ENCODE assay signal across 3 cellular contexts in the genomic region with DNA sequence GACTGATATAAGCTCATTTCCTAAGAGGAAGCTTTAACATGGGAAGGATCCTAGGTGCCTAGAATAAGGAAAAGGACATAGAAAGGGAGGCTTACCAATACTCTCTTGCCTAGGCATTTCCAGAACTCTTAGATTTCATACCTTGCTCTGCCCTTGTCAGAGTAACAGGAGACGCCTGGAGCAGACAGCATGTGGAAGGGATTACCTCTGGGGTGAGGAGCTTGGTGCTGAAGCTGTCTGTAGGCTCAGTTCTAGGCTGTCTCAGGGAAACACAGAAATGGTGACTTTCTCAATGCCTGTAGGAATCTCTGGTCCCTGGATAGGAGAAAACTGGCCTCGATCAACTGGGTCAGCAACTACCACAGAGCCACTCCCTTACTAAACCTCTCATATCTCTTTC.
TF ChIP-seq lines count a peak whose summit lies in the region.

No MANE protein-coding gene starts in this region.

TF ChIP-seq in GM23338, 12 proteins besides CTCF, POLR2A, EP300 and RAD21 (continued from another document and continues in another):
- TF ChIP-seq, protein P1, sequence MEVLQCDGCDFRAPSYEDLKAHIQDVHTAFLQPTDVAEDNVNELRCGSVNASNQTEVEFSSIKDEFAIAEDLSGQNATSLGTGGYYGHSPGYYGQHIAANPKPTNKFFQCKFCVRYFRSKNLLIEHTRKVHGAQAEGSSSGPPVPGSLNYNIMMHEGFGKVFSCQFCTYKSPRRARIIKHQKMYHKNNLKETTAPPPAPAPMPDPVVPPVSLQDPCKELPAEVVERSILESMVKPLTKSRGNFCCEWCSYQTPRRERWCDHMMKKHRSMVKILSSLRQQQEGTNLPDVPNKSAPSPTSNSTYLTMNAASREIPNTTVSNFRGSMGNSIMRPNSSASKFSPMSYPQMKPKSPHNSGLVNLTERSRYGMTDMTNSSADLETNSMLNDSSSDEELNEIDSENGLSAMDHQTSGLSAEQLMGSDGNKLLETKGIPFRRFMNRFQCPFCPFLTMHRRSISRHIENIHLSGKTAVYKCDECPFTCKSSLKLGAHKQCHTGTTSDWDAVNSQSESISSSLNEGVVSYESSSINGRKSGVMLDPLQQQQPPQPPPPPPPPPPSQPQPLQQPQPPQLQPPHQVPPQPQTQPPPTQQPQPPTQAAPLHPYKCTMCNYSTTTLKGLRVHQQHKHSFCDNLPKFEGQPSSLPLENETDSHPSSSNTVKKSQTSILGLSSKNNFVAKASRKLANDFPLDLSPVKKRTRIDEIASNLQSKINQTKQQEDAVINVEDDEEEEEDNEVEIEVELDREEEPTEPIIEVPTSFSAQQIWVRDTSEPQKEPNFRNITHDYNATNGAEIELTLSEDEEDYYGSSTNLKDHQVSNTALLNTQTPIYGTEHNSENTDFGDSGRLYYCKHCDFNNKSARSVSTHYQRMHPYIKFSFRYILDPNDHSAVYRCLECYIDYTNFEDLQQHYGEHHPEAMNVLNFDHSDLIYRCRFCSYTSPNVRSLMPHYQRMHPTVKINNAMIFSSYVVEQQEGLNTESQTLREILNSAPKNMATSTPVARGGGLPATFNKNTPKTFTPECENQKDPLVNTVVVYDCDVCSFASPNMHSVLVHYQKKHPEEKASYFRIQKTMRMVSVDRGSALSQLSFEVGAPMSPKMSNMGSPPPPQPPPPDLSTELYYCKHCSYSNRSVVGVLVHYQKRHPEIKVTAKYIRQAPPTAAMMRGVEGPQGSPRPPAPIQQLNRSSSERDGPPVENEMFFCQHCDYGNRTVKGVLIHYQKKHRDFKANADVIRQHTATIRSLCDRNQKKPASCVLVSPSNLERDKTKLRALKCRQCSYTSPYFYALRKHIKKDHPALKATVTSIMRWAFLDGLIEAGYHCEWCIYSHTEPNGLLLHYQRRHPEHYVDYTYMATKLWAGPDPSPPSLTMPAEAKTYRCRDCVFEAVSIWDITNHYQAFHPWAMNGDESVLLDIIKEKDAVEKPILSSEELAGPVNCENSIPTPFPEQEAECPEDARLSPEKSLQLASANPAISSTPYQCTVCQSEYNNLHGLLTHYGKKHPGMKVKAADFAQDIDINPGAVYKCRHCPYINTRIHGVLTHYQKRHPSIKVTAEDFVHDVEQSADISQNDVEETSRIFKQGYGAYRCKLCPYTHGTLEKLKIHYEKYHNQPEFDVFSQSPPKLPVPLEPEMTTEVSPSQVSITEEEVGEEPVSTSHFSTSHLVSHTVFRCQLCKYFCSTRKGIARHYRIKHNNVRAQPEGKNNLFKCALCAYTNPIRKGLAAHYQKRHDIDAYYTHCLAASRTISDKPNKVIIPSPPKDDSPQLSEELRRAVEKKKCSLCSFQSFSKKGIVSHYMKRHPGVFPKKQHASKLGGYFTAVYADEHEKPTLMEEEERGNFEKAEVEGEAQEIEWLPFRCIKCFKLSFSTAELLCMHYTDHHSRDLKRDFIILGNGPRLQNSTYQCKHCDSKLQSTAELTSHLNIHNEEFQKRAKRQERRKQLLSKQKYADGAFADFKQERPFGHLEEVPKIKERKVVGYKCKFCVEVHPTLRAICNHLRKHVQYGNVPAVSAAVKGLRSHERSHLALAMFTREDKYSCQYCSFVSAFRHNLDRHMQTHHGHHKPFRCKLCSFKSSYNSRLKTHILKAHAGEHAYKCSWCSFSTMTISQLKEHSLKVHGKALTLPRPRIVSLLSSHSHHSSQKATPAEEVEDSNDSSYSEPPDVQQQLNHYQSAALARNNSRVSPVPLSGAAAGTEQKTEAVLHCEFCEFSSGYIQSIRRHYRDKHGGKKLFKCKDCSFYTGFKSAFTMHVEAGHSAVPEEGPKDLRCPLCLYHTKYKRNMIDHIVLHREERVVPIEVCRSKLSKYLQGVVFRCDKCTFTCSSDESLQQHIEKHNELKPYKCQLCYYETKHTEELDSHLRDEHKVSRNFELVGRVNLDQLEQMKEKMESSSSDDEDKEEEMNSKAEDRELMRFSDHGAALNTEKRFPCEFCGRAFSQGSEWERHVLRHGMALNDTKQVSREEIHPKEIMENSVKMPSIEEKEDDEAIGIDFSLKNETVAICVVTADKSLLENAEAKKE (CRISPR knock-in tag; IDR thresholded peaks at IDR 0.05) = no peak
- TF ChIP-seq ZNF331 (CRISPR knock-in tag; IDR thresholded peaks at IDR 0.05; ENCODE audit: low read depth) (no peak), POLR2AphosphoS5 (IDR thresholded peaks at IDR 0.05; ENCODE audit: low read depth) (no peak), NANOG (IDR thresholded peaks at IDR 0.05; ENCODE audit: borderline replicate concordance) (no peak)

TF ChIP-seq in HCT116, 20 proteins besides CTCF, POLR2A, EP300 and RAD21 (continued from another document):
- TF ChIP-seq EGR1 (IDR thresholded peaks at IDR 0.05; ENCODE audit: low read depth) (no peak), CEBPB (IDR thresholded peaks at IDR 0.05; ENCODE audit: low read depth) (no peak), TCF7L2 (IDR thresholded peaks at IDR 0.05; ENCODE audit: borderline replicate concordance, extremely low read depth, insufficient read depth, insufficient read length) (no peak), FOSL1 (IDR thresholded peaks at IDR 0.05; ENCODE audit: low read depth) (no peak)
- TF ChIP-seq, protein P2, sequence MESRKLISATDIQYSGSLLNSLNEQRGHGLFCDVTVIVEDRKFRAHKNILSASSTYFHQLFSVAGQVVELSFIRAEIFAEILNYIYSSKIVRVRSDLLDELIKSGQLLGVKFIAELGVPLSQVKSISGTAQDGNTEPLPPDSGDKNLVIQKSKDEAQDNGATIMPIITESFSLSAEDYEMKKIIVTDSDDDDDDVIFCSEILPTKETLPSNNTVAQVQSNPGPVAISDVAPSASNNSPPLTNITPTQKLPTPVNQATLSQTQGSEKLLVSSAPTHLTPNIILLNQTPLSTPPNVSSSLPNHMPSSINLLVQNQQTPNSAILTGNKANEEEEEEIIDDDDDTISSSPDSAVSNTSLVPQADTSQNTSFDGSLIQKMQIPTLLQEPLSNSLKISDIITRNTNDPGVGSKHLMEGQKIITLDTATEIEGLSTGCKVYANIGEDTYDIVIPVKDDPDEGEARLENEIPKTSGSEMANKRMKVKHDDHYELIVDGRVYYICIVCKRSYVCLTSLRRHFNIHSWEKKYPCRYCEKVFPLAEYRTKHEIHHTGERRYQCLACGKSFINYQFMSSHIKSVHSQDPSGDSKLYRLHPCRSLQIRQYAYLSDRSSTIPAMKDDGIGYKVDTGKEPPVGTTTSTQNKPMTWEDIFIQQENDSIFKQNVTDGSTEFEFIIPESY (IDR thresholded peaks at IDR 0.05; ENCODE audit: extremely low read depth, insufficient replicate concordance, low read length) = no peak

TF ChIP-seq in WTC11, 78 proteins besides CTCF, POLR2A, EP300 and RAD21 (continued from another document):
- TF ChIP-seq ATF1 (CRISPR knock-in tag; IDR thresholded peaks at IDR 0.05) (no peak), NFATC4 (CRISPR knock-in tag; IDR thresholded peaks at IDR 0.05) (no peak), JUN (CRISPR knock-in tag; IDR thresholded peaks at IDR 0.05) (no peak), ZNF219 (CRISPR knock-in tag; IDR thresholded peaks at IDR 0.05; ENCODE audit: borderline replicate concordance) (no peak), IRF2 (CRISPR knock-in tag; IDR thresholded peaks at IDR 0.05; ENCODE audit: borderline replicate concordance, low read depth) (no peak), ZNF416 (CRISPR knock-in tag; IDR thresholded peaks at IDR 0.05) (no peak), ETV6 (CRISPR knock-in tag; IDR thresholded peaks at IDR 0.05) (no peak), GTF2I (CRISPR knock-in tag; conservative IDR thresholded peaks at IDR 0.05) (no peak), FOXP1 (CRISPR knock-in tag; IDR thresholded peaks at IDR 0.05; ENCODE audit: borderline replicate concordance) (no peak), RELA (CRISPR knock-in tag; IDR thresholded peaks at IDR 0.05; ENCODE audit: borderline replicate concordance) (no peak), ZNF138 (CRISPR knock-in tag; conservative IDR thresholded peaks at IDR 0.05) (no peak)
- TF ChIP-seq, protein P3, sequence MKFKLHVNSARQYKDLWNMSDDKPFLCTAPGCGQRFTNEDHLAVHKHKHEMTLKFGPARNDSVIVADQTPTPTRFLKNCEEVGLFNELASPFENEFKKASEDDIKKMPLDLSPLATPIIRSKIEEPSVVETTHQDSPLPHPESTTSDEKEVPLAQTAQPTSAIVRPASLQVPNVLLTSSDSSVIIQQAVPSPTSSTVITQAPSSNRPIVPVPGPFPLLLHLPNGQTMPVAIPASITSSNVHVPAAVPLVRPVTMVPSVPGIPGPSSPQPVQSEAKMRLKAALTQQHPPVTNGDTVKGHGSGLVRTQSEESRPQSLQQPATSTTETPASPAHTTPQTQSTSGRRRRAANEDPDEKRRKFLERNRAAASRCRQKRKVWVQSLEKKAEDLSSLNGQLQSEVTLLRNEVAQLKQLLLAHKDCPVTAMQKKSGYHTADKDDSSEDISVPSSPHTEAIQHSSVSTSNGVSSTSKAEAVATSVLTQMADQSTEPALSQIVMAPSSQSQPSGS (CRISPR knock-in tag; IDR thresholded peaks at IDR 0.05; ENCODE audit: borderline replicate concordance, low read depth) = no peak
- TF ChIP-seq, protein P4, sequence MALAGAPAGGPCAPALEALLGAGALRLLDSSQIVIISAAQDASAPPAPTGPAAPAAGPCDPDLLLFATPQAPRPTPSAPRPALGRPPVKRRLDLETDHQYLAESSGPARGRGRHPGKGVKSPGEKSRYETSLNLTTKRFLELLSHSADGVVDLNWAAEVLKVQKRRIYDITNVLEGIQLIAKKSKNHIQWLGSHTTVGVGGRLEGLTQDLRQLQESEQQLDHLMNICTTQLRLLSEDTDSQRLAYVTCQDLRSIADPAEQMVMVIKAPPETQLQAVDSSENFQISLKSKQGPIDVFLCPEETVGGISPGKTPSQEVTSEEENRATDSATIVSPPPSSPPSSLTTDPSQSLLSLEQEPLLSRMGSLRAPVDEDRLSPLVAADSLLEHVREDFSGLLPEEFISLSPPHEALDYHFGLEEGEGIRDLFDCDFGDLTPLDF (CRISPR knock-in tag; IDR thresholded peaks at IDR 0.05) = no peak
- TF ChIP-seq, protein P5, sequence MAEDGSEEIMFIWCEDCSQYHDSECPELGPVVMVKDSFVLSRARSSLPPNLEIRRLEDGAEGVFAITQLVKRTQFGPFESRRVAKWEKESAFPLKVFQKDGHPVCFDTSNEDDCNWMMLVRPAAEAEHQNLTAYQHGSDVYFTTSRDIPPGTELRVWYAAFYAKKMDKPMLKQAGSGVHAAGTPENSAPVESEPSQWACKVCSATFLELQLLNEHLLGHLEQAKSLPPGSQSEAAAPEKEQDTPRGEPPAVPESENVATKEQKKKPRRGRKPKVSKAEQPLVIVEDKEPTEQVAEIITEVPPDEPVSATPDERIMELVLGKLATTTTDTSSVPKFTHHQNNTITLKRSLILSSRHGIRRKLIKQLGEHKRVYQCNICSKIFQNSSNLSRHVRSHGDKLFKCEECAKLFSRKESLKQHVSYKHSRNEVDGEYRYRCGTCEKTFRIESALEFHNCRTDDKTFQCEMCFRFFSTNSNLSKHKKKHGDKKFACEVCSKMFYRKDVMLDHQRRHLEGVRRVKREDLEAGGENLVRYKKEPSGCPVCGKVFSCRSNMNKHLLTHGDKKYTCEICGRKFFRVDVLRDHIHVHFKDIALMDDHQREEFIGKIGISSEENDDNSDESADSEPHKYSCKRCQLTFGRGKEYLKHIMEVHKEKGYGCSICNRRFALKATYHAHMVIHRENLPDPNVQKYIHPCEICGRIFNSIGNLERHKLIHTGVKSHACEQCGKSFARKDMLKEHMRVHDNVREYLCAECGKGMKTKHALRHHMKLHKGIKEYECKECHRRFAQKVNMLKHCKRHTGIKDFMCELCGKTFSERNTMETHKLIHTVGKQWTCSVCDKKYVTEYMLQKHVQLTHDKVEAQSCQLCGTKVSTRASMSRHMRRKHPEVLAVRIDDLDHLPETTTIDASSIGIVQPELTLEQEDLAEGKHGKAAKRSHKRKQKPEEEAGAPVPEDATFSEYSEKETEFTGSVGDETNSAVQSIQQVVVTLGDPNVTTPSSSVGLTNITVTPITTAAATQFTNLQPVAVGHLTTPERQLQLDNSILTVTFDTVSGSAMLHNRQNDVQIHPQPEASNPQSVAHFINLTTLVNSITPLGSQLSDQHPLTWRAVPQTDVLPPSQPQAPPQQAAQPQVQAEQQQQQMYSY (CRISPR knock-in tag; IDR thresholded peaks at IDR 0.05) = no peak
- TF ChIP-seq, protein P6, sequence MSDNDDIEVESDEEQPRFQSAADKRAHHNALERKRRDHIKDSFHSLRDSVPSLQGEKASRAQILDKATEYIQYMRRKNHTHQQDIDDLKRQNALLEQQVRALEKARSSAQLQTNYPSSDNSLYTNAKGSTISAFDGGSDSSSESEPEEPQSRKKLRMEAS (CRISPR knock-in tag; IDR thresholded peaks at IDR 0.05) = no peak
TF ChIP-seq in WTC11: peak in this region for 0.
